1 cellular context compared by ENCODE assay signal in the genomic region with DNA sequence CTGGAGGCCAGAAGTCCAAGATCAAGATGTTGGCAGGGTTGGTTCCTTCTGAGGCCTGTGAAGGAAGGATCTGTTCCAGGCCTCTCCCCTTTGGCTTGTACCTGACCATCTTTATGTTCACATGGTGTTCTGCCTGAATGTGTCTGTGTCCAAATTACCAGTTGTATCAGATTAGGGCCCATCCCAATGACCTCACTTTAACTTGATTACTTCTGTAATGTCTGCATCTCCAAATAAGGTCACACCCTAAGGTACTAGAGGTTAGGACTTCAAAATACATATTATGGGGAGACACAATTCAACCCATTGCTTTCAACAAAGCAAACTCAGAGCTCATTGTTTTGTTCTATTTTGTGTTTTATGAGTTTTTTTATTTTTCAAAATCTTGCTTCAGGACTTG.
TF ChIP-seq lines count a peak whose summit lies in the region.

No MANE protein-coding gene starts in this region.

TF ChIP-seq in K562, 482 proteins besides CTCF, POLR2A, EP300 and RAD21 (continued from another document):
- TF ChIP-seq, protein P1, sequence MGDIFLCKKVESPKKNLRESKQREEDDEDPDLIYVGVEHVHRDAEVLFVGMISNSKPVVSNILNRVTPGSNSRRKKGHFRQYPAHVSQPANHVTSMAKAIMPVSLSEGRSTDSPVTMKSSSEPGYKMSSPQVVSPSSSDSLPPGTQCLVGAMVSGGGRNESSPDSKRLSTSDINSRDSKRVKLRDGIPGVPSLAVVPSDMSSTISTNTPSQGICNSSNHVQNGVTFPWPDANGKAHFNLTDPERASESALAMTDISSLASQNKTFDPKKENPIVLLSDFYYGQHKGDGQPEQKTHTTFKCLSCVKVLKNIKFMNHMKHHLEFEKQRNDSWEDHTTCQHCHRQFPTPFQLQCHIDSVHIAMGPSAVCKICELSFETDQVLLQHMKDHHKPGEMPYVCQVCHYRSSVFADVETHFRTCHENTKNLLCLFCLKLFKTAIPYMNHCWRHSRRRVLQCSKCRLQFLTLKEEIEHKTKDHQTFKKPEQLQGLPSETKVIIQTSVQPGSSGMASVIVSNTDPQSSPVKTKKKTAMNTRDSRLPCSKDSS (IDR thresholded peaks at IDR 0.05; ENCODE audit: low read depth, partially characterized antibody), result no peak
- TF ChIP-seq, protein P2, sequence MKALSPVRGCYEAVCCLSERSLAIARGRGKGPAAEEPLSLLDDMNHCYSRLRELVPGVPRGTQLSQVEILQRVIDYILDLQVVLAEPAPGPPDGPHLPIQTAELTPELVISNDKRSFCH (CRISPR knock-in tag; IDR thresholded peaks at IDR 0.05), result no peak
- TF ChIP-seq, protein P2 (tag; IDR thresholded peaks at IDR 0.05), result no peak
